8 cellular contexts compared by ENCODE assay signal in the genomic region with DNA sequence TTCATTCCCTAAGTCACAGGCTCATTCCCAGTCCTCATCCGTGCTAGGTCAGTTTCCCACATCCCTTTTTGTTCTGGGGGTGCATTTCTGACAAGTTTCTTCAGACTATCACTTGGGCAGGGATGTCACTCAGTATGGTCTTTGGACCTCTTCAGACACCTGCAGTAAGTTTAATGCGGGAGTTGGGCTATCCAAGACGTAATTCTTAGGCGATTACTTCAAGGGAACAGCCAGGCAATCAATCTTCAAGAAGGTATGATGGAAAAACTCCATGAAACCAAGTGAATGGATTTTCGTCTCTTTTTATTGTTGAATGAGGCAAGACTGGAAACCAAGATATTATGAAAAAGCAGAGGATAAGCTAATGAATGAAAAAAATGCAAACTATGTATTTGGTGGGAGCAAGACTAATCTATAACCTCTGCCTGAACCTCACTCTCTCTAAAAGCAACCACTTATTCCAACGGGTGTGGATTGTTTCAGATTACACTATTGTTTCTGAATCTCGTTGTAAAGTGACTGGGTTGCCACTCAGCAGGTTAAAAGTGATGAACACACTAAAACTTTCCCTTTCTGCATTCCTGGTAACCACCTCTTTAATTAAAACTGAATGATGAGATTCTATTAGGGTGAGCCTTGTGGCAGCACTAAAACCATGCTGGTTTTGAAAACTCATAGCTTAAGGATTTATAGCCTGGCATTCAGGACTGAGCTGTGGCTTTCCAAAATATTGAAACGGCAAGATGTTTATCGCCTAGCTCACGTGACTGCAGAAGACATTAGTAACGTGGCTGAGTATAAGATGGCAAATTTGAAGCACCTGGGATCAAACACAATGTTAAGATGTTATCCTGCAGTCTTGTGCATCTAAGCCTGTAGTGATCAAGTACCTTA. TPM values are rescaled to one million over a fixed set of nuclear protein-coding genes. Genes with fewer than 3 reads are reported as not detected.
DNase-seq lines count a peak whose midpoint lies in the region; TF ChIP-seq lines count a peak whose summit lies in the region.

No MANE protein-coding gene starts in this region.

- H3K9me3 ChIP-seq in mesenchymal stem cell (ENCODE audit: control insufficient read depth, low read length): no peaks in the 10 kb centered on the region

- no peaks in the 10 kb centered on the region for H3K36me3 Mint-ChIP-seq in brain
- peaks cover 4% of the 10 kb centered on the region for H3K36me3 Mint-ChIP-seq in activated CD4-positive, alpha-beta T cell treated with anti-CD3 and anti-CD28 coated beads, Interleukin-2, amount 10 ng/mL, durations not matched to agents 7 days and 5 days (ENCODE audit: low read depth)

- CTCF ChIA-PET in HEK293T (lab: Yijun Ruan, JAX): interaction anchor here (0.6 to 1.1 kb wide), 2 partner anchors 30 to 438 kb away, joined by 3 to 6 read pairs; no protein-coding TSS in a partner anchor
- CTCF ChIA-PET in activated CD4-positive, alpha-beta T cell treated with anti-CD3 and anti-CD28 coated beads, Interleukin-2, amount 10 ng/mL, durations not matched to agents 7 days and 5 days (lab: Charles Lee): no interaction called here

- H3K4ac ChIP-seq in mesenchymal stem cell (ENCODE audit: low read depth in 1 of 2, low read length in 2 of 2): no peak overlapping the region

- H4K91ac ChIP-seq in mesenchymal stem cell (ENCODE audit: low read length): no peak overlapping the region

- H3K4me1 ChIP-seq in mesenchymal stem cell (ENCODE audit: control insufficient read depth, insufficient read depth, low read depth, low read length): no peaks in the 10 kb centered on the region

- H3K27ac ChIP-seq in 22Rv1 (peak overlapping the region; percentile 76), mesenchymal stem cell (ENCODE audit: low read length, poor library complexity, severe bottlenecking) (peak overlapping the region; percentile 6)

- POLR2A ChIA-PET in HEK293T (lab: Yijun Ruan, JAX): interaction anchor here (1.6 kb wide), 1 partner anchor 36 kb away, joined by 3 read pairs; no protein-coding TSS in a partner anchor
- POLR2A ChIA-PET in activated CD4-positive, alpha-beta T cell treated with anti-CD3 and anti-CD28 coated beads, Interleukin-2, amount 10 ng/mL, durations not matched to agents 7 days and 5 days (lab: Charles Lee): no interaction called here

- no peak overlapping the region for H3K23ac ChIP-seq in mesenchymal stem cell (ENCODE audit: low read length in 2 of 2)

- peaks cover 4% of the 10 kb centered on the region for H3K79me1 ChIP-seq in mesenchymal stem cell (replicated peaks; ENCODE audit: low read length, poor library complexity, severe bottlenecking)

- H2BK12ac ChIP-seq in mesenchymal stem cell (ENCODE audit: low read length in 2 of 2): peak overlapping the region in 1 of 2 experiments; percentile 1

- H3K27me3 ChIP-seq in mesenchymal stem cell (ENCODE audit: control insufficient read depth in 1 of 2, insufficient read depth in 1 of 2, low read length in 2 of 2): no peaks in the 10 kb centered on the region

- peak overlapping the region; percentile 54 for H3K4me2 ChIP-seq in mesenchymal stem cell (ENCODE audit: low read length, poor library complexity, severe bottlenecking)

- DNase-seq in HEK293T (ENCODE audit: extremely low spot score) (no peak), mesenchymal stem cell (peak; percentile 50), middle frontal gyrus (ENCODE audit: extremely low spot score, low spot score) (no peak), globus pallidus (ENCODE audit: low spot score) (no peak)
- DNase-seq in activated CD4-positive, alpha-beta T cell treated with anti-CD3 and anti-CD28 coated beads, Interleukin-2, amount 50 U/mL, for 4 hours: no peak
- DNase-seq in activated CD4-positive, alpha-beta T cell treated with anti-CD3 and anti-CD28 coated beads, Interleukin-2, amount 10 ng/mL, durations not matched to agents 7 days and 5 days: no peak

- H3K9ac ChIP-seq in mesenchymal stem cell (ENCODE audit: low read length): peak overlapping the region; percentile 86

- no peak overlapping the region for H2BK120ac ChIP-seq in mesenchymal stem cell (ENCODE audit: low read depth, low read length)

- no peak overlapping the region for H2AFZ ChIP-seq in mesenchymal stem cell (ENCODE audit: low read depth, low read length)

- no peak overlapping the region for H2AK5ac ChIP-seq in mesenchymal stem cell (ENCODE audit: low read length, severe bottlenecking)

- peaks cover 71% of the 10 kb centered on the region for H3K4me1 Mint-ChIP-seq in brain
- H3K4me1 Mint-ChIP-seq in activated CD4-positive, alpha-beta T cell treated with anti-CD3 and anti-CD28 coated beads, Interleukin-2, amount 10 ng/mL, durations not matched to agents 7 days and 5 days: peaks cover 10% of the 10 kb centered on the region

- peak overlapping the region; percentile 1 to 76 for H3K18ac ChIP-seq in mesenchymal stem cell (ENCODE audit: low read depth in 1 of 2, low read length in 2 of 2)

- H3K14ac ChIP-seq in mesenchymal stem cell (ENCODE audit: low read length in 2 of 2): no peak overlapping the region

- peak overlapping the region; percentile 42 to 88 (median 86) for H3K27ac Mint-ChIP-seq in brain
- no peak overlapping the region for H3K27ac Mint-ChIP-seq in activated CD4-positive, alpha-beta T cell treated with anti-CD3 and anti-CD28 coated beads, Interleukin-2, amount 10 ng/mL, durations not matched to agents 7 days and 5 days

- no peak overlapping the region for H2BK15ac ChIP-seq in mesenchymal stem cell (ENCODE audit: low read depth, poor library complexity, severe bottlenecking)

- H3K4me3 Mint-ChIP-seq in brain: peak overlapping the region; percentile 85 to 94 (median 92)
- H3K4me3 Mint-ChIP-seq in activated CD4-positive, alpha-beta T cell treated with anti-CD3 and anti-CD28 coated beads, Interleukin-2, amount 10 ng/mL, durations not matched to agents 7 days and 5 days: no peak overlapping the region

- no peaks in the 10 kb centered on the region for H3K9me3 Mint-ChIP-seq in brain
- peaks cover 3% of the 10 kb centered on the region for H3K9me3 Mint-ChIP-seq in activated CD4-positive, alpha-beta T cell treated with anti-CD3 and anti-CD28 coated beads, Interleukin-2, amount 10 ng/mL, durations not matched to agents 7 days and 5 days

- H3K4me3 ChIP-seq in mesenchymal stem cell (ENCODE audit: insufficient read depth in 1 of 2, low read depth in 1 of 2, low read length in 2 of 2): peak overlapping the region; percentile 85 to 97

- H3K27me3 Mint-ChIP-seq in brain: peaks cover 10% of the 10 kb centered on the region
- H3K27me3 Mint-ChIP-seq in activated CD4-positive, alpha-beta T cell treated with anti-CD3 and anti-CD28 coated beads, Interleukin-2, amount 10 ng/mL, durations not matched to agents 7 days and 5 days: peaks cover 43% of the 10 kb centered on the region

- TF ChIP-seq CTCF in 22Rv1 (IDR thresholded peaks at IDR 0.05) (no peak), brain (conservative IDR thresholded peaks at IDR 0.05) (no peak)

- H2BK5ac ChIP-seq in mesenchymal stem cell (ENCODE audit: low read depth, low read length, poor library complexity, severe bottlenecking): no peak overlapping the region

- no peak overlapping the region for H4K8ac ChIP-seq in mesenchymal stem cell (ENCODE audit: low read length)

- whole genome bisulfite sequencing in mesenchymal stem cell: 15% methylated on average over 9 of the region's 11 CpGs

- H3K36me3 ChIP-seq in mesenchymal stem cell (ENCODE audit: control insufficient read depth in 1 of 2, insufficient read depth in 2 of 2, low read depth in 1 of 2, low read length in 2 of 2): peaks cover 0 to 4% of the 10 kb centered on the region in 2 experiments

TF ChIP-seq in HEK293T, 16 proteins besides CTCF, POLR2A, EP300 and RAD21:
- peak; percentile 84 for TF ChIP-seq L3MBTL2 (conservative IDR thresholded peaks at IDR 0.05)
- no peak for TF ChIP-seq BHLHE40 (IDR thresholded peaks at IDR 0.05; ENCODE audit: borderline replicate concordance)
- no peak for TF ChIP-seq TARDBP (IDR thresholded peaks at IDR 0.05)
- TF ChIP-seq ZNF384 (IDR thresholded peaks at IDR 0.05): no peak
- no peak for TF ChIP-seq SP1 (IDR thresholded peaks at IDR 0.05)
- TF ChIP-seq, protein P1, sequence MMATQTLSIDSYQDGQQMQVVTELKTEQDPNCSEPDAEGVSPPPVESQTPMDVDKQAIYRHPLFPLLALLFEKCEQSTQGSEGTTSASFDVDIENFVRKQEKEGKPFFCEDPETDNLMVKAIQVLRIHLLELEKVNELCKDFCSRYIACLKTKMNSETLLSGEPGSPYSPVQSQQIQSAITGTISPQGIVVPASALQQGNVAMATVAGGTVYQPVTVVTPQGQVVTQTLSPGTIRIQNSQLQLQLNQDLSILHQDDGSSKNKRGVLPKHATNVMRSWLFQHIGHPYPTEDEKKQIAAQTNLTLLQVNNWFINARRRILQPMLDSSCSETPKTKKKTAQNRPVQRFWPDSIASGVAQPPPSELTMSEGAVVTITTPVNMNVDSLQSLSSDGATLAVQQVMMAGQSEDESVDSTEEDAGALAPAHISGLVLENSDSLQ (IDR thresholded peaks at IDR 0.05): peak; percentile 31
- no peak for TF ChIP-seq HDGF (IDR thresholded peaks at IDR 0.05; ENCODE audit: borderline replicate concordance)
- no peak for TF ChIP-seq NFRKB (IDR thresholded peaks at IDR 0.05)
- TF ChIP-seq ARNT (IDR thresholded peaks at IDR 0.05): no peak
- no peak for TF ChIP-seq FOXK2 (IDR thresholded peaks at IDR 0.05)

RNA-seq across cellular contexts. Expression of a gene that starts 1.1 kb away (rescaled TPM):
- polyA plus RNA-seq in brain (ENCODE audit: insufficient read depth, low read depth, low replicate concordance): 4.0 TPM
- 8.5 TPM for polyA plus RNA-seq in mesenchymal stem cell (2013, experiment 1 of 2)
- polyA plus RNA-seq in mesenchymal stem cell (2013, experiment 2 of 2): 7.6 TPM
- total RNA-seq in activated CD4-positive, alpha-beta T cell treated with anti-CD3 and anti-CD28 coated beads, Interleukin-2, amount 10 ng/mL, durations not matched to agents 7 days and 5 days: not detected
